21 cellular contexts compared by ENCODE assay signal in genomic region chr12:13033266-13033875, GRCh38. TPM values are rescaled to one million over a fixed set of nuclear protein-coding genes. Genes with fewer than 3 reads are reported as not detected.
DNase-seq lines count a peak whose midpoint lies in the region; TF ChIP-seq lines count a peak whose summit lies in the region.
"Had no signal": no experiment of that assay in that cellular context is flagged by ENCODE, and none has a peak within 500 bp of the region (broad histone marks: within the 10 kb centered on the region; RNA-seq: fewer than 3 reads in every experiment).

No MANE protein-coding gene starts in this region.

- H2BK5ac ChIP-seq in trophoblast cell (ENCODE audit: low read depth, low read length, poor library complexity) = no peak overlapping the region

- H4K8ac ChIP-seq in trophoblast cell (ENCODE audit: low read depth, low read length) = no peak overlapping the region

- no peaks in the 10 kb centered on the region for H3K9me3 Mint-ChIP-seq in mesothelial cell of epicardium

- H3K9me3 ChIP-seq in GM23248 (ENCODE audit: low read depth) (no peaks in the 10 kb centered on the region), trophoblast cell (ENCODE audit: insufficient read depth, low read depth, low read length) (no peaks in the 10 kb centered on the region)

- no peaks in the 10 kb centered on the region for H3K79me2 ChIP-seq in ACC112 (ENCODE audit: control insufficient read depth, insufficient read depth, low read length, unreplicated experiment)
- H3K79me2 ChIP-seq in GM23248 (ENCODE audit: insufficient read depth) = no peaks in the 10 kb centered on the region
- no peaks in the 10 kb centered on the region for H3K79me2 ChIP-seq in trophoblast cell (ENCODE audit: control insufficient read depth, insufficient read depth, low read length, poor library complexity)

- H3F3A ChIP-seq in GM23248 (ENCODE audit: insufficient read depth) = peaks cover 3% of the 10 kb centered on the region; the same call in 1 of the 2 replicates

- no peak overlapping the region for H2BK12ac ChIP-seq in trophoblast cell (ENCODE audit: low read length)

- 84 to 87% methylated on average over 7 of the region's 7 CpGs for WGBS in GM23248 (ENCODE audit: low coverage in 1 of 2, low lambda C conversion rate in 2 of 2, missing lambda C conversion rate in 2 of 2), 2 experiments
- WGBS in trophoblast cell (ENCODE audit: extremely low coverage, insufficient coverage, insufficient read length) = no CpG with 5 or more reads among the region's 7 CpGs

- H3K36me3 ChIP-seq in ACC112 (ENCODE audit: insufficient read depth, low read length) (no peaks in the 10 kb centered on the region), GM23248 (ENCODE audit: low read depth) (no peaks in the 10 kb centered on the region), trophoblast cell (ENCODE audit: control insufficient read depth in 1 of 2, insufficient read depth in 2 of 2, low read length in 2 of 2) (no peaks in the 10 kb centered on the region)

- H3K27me3 ChIP-seq in ACC112 (ENCODE audit: insufficient read depth, low read length) (no peaks in the 10 kb centered on the region), GM23248 (replicated peaks; ENCODE audit: insufficient read depth) (no peaks in the 10 kb centered on the region), trophoblast cell (ENCODE audit: insufficient read depth, low read length) (no peaks in the 10 kb centered on the region)

- H3K18ac ChIP-seq in trophoblast cell (ENCODE audit: low read length) = no peak overlapping the region

- peak overlapping the region; percentile 30 for H2AFZ ChIP-seq in ACC112 (ENCODE audit: low read length, unreplicated experiment)
- H2AFZ ChIP-seq in GM23248 = no peak overlapping the region
- H2AFZ ChIP-seq in trophoblast cell (ENCODE audit: insufficient read depth, low read length, poor library complexity) = no peak overlapping the region

- no peak overlapping the region for H3K23ac ChIP-seq in trophoblast cell (ENCODE audit: low read length)

- peak overlapping the region; percentile 29; the same call in 1 of the 2 replicates for H3K27ac ChIP-seq in ACC112 (ENCODE audit: low read depth, low read length)
- H3K27ac ChIP-seq in GM23248 = 0 out of 2 replicates have a peak overlapping the region, but pooled peaks have one; percentile 1
- no peak overlapping the region for H3K27ac ChIP-seq in trophoblast cell (ENCODE audit: low read depth, low read length)
- H3K27ac ChIP-seq: 22Rv1 had no signal

- H3K4me2 ChIP-seq in GM23248 (ENCODE audit: unreplicated experiment) (no peak overlapping the region), trophoblast cell (ENCODE audit: low read length) (no peak overlapping the region)

- peak overlapping the region; percentile 44 for H3K27ac Mint-ChIP-seq in mesothelial cell of epicardium

- H3K9me2 ChIP-seq in GM23248 (ENCODE audit: insufficient read depth) = no peaks in the 10 kb centered on the region

- H3K79me1 ChIP-seq in trophoblast cell (ENCODE audit: low read length) = no peaks in the 10 kb centered on the region

- H3K9ac ChIP-seq in GM23248 (no peak overlapping the region), trophoblast cell (ENCODE audit: low read length) (no peak overlapping the region)

- no peak overlapping the region for H4K91ac ChIP-seq in trophoblast cell (ENCODE audit: low read depth, low read length)

- in situ Hi-C loops in GM23248 (cut with MboI) = loop anchor here (25.0 kb wide), 1 partner anchor 504 kb away; no protein-coding TSS in a partner anchor

- H3K4me1 ChIP-seq in ACC112 (ENCODE audit: control insufficient read depth, insufficient read depth, low read length, unreplicated experiment) (peaks cover 6% of the 10 kb centered on the region), GM23248 (ENCODE audit: insufficient read depth) (peaks cover 11% of the 10 kb centered on the region; the same call in 1 of the 2 replicates), trophoblast cell (ENCODE audit: control insufficient read depth in 1 of 2, insufficient read depth in 2 of 2, low read length in 2 of 2) (peaks cover 0 to 2% of the 10 kb centered on the region in 2 experiments)

- no peak overlapping the region for H2BK120ac ChIP-seq in trophoblast cell (ENCODE audit: insufficient read depth, low read length, poor library complexity)

- H4K12ac ChIP-seq in trophoblast cell (ENCODE audit: low read depth, low read length) = no peak overlapping the region

- no peak overlapping the region for H3K4me3 ChIP-seq in ACC112 (ENCODE audit: low read depth, low read length)
- H3K4me3 ChIP-seq in GM23248 = no peak overlapping the region
- no peak overlapping the region for H3K4me3 ChIP-seq in trophoblast cell (ENCODE audit: low read depth, low read length)

- no peak for TF ChIP-seq CTCF in mesothelial cell of epicardium (IDR thresholded peaks at IDR 0.05; ENCODE audit: unreplicated experiment)

- no peaks in the 10 kb centered on the region for H3K36me3 Mint-ChIP-seq in mesothelial cell of epicardium

- H3K4me3 Mint-ChIP-seq in mesothelial cell of epicardium = no peak overlapping the region

- peak; percentile 48 for DNase-seq in GM23248
- peak; percentile 75 for DNase-seq in dermis blood vessel endothelial cell
- no peak for DNase-seq in mesothelial cell of epicardium (ENCODE audit: low spot score in 2 of 2, unreplicated experiment in 2 of 2)
- DNase-seq in trophoblast cell = no peak
- DNase-seq in HuH-7.5 (ENCODE audit: low spot score) = no peak
- DNase-seq in DMS114 treated with DMSO at 0.1 percent for 48 hours (lab: John Stamatoyannopoulos, UW; ENCODE audit: unreplicated experiment) = no peak
- DNase-seq in NCI-H446 treated with DMSO at 0.1 percent for 48 hours (lab: John Stamatoyannopoulos, UW) = no peak
- DNase-seq: C1 segment of cervical spinal cord; DMS79 treated with DMSO at 0.1 percent for 48 hours; GOT3; MM.1S; NCI-H1092; NCI-H146; NCI-H2029 treated with DMSO at 0.1 percent for 48 hours; NCI-H2171; NCI-H446; NCI-H748 treated with DMSO at 0.1 percent for 48 hours; NK-92 treated with Interleukin-12 subunit alpha and Interleukin-12 subunit beta, amount 100 ng/mL, for 24 hours; SHP77 treated with DMSO at 0.1 percent for 48 hours had no signal

- H3K4me1 Mint-ChIP-seq in mesothelial cell of epicardium = peaks cover 4% of the 10 kb centered on the region

- H4K20me1 ChIP-seq in GM23248 (ENCODE audit: insufficient read depth) = no peaks in the 10 kb centered on the region

- no peak overlapping the region for H2AK5ac ChIP-seq in trophoblast cell (ENCODE audit: low read length)

- no peak overlapping the region for H3K4ac ChIP-seq in trophoblast cell (ENCODE audit: low read depth, low read length)

- no peak overlapping the region for H3K14ac ChIP-seq in trophoblast cell (ENCODE audit: low read length)

- no peaks in the 10 kb centered on the region for H3K27me3 Mint-ChIP-seq in mesothelial cell of epicardium (ENCODE audit: low read depth)

RNA-seq across cellular contexts. Expression of gene FAM234B, which starts 10.8 kb away (rescaled TPM):
- 5.0 and 6.4 TPM in 2 replicates for total RNA-seq in GM23248 (2014; rRNA removed; shearing (Covaris generic))
- 5.1 and 5.6 TPM in 2 replicates for polyA plus RNA-seq in GM23248 (2016; fragmentation: Nextera tagmentation; extraction: Ambion mirVana)
- total RNA-seq in dermis blood vessel endothelial cell (12.2 and 13.3 TPM in 2 replicates), mesothelial cell of epicardium (8.6 to 9.5 TPM (median 9.1 TPM) in 3 replicates)
- polyA plus RNA-seq in trophoblast cell (2013) = 2.9 and 3.1 TPM in 2 replicates

RNA-seq across cellular contexts. Expression of gene HEBP1, which starts 33.3 kb away (rescaled TPM):
- 14.5 and 17.4 TPM in 2 replicates for total RNA-seq in GM23248 (2014; rRNA removed; shearing (Covaris generic))
- polyA plus RNA-seq in GM23248 (2016; fragmentation: Nextera tagmentation; extraction: Ambion mirVana) = 83.0 and 92.9 TPM in 2 replicates
- total RNA-seq in dermis blood vessel endothelial cell (23.3 and 34.7 TPM in 2 replicates), mesothelial cell of epicardium (55.0 to 63.5 TPM (median 58.6 TPM) in 3 replicates)
- 84.9 and 94.4 TPM in 2 replicates for polyA plus RNA-seq in trophoblast cell (2013)

Comparison
In these comparisons a context has a peak if more than half of its experiments do, and no peak if none do; other contexts are left out.
1. DNase-seq: peak in GM23248 (single experiment) and dermis blood vessel endothelial cell (single experiment); none in mesothelial cell of epicardium (0 of 2), trophoblast cell (0 of 2), HuH-7.5 (single experiment), DMS114 treated with DMSO at 0.1 percent for 48 hours (single experiment) and NCI-H446 treated with DMSO at 0.1 percent for 48 hours (single experiment).